8 cellular contexts compared by ENCODE assay signal in the genomic region with DNA sequence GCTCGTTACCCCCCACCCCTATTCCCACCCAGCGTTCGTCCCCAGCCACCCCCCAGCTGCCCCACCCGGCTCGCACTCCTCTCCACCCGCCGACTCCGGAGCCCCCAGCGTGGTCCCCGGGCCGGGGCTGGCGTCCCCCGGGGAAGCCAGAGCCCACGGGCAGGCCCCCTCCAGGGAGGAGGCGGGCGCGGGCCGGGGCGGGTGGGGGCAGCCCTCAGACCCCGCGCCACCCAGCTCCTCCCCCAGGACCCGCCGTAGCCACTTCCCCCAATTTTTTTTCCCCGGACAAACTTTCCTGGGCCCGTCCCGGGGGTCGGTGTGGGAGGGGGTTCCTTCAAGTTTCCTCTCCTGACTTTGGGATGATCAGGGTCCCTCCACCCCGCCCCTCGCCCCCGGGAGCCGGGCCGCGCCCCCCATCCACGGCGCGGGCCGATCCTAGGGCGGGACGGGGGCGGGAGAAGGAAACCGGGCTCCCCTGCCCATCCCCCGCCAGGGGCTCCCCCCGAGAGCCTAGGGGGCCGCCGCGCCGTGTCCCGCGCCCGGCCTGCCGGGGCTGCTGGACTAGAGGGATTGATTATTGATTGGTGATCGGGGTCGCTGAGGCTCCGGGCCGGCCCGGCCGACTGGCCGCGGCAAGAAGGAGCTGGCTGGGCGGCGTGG. TPM values are rescaled to one million over a fixed set of nuclear protein-coding genes. Genes with fewer than 3 reads are reported as not detected.
DNase-seq lines count a peak whose midpoint lies in the region; ATAC-seq and TF ChIP-seq lines count a peak whose summit lies in the region.

No MANE protein-coding gene starts in this region.

- no peak for TF ChIP-seq CTCF in psoas muscle (IDR thresholded peaks at IDR 0.05)

- ATAC-seq in Right ventricle myocardium superior (ENCODE audit: poor library complexity) (peak; percentile 28), psoas muscle (peak in 1 of 4 donors; percentile 29), GM19463 (IDR thresholded peaks at IDR 0.05; ENCODE audit: unreplicated experiment) (no peak)

- peak; percentile 38 for DNase-seq in EL
- peak; percentile 28 for DNase-seq in T1000 (lab: John Stamatoyannopoulos, UW)
- DNase-seq in Right ventricle myocardium superior = peak; percentile 65
- peak; percentile 40 to 63 for DNase-seq in psoas muscle
- no peak for DNase-seq in MV-4-11 (lab: John Stamatoyannopoulos, UW)
- DNase-seq in OCI-M1 (lab: John Stamatoyannopoulos, UW) = no peak
- no peak for DNase-seq in dedifferentiated amniotic fluid mesenchymal stem cell (ENCODE audit: extremely low spot score)

- peak overlapping the region; percentile 74 for H3K27ac ChIP-seq in psoas muscle

- H3K4me3 ChIP-seq in psoas muscle = peak overlapping the region; percentile 80

- peaks cover 9% of the 10 kb centered on the region for H3K4me1 ChIP-seq in psoas muscle

- no peaks in the 10 kb centered on the region for H3K36me3 ChIP-seq in psoas muscle (ENCODE audit: insufficient read depth in 1 of 2, low read depth in 1 of 2)

- H3K27me3 ChIP-seq in psoas muscle (ENCODE audit: insufficient read depth in 3 of 3, low read length in 2 of 3) = peaks cover 0 to 65% (median 37%) of the 10 kb centered on the region in 3 donors

- no peaks in the 10 kb centered on the region for H3K9me3 ChIP-seq in psoas muscle

- WGBS in psoas muscle, 3 donors = 0% methylated on average over 29 to 61 of the region's 61 CpGs

- intact Hi-C loops in Right ventricle myocardium superior (cut with DNase I) = loop anchor here (10.0 kb wide), 1 partner anchor 665 kb away; no protein-coding TSS in a partner anchor
- intact Hi-C loops in psoas muscle (cut with DNase I) = loop anchor here in 1 of 2 donors (10.0 kb wide), 1 partner anchor 665 kb away; no protein-coding TSS in a partner anchor

RNA-seq across cellular contexts. Expression of a gene that starts 0.9 kb away (rescaled TPM):
- total RNA-seq in Right ventricle myocardium superior (3.1 TPM), psoas muscle (1 to 10 TPM; 1.1 to 2.4 (median 2.3) TPM)
- 1 to 10 TPM in 1 of 3 donors, under 1 TPM in 2; 0.53 to 6.7 (median 0.65) TPM for polyA plus RNA-seq in psoas muscle

Comparison
In these comparisons a context has a peak if more than half of its experiments do, and no peak if none do; other contexts are left out.
1. DNase-seq: peak in EL (single experiment), T1000 (single experiment), Right ventricle myocardium superior (single experiment) and psoas muscle (2 of 2); none in MV-4-11 (single experiment), OCI-M1 (single experiment) and dedifferentiated amniotic fluid mesenchymal stem cell (single experiment).